13 cellular contexts compared by ENCODE assay signal in genomic region chr15:33089878-33090757, GRCh38.
DNase-seq lines count a peak whose midpoint lies in the region; ATAC-seq and TF ChIP-seq lines count a peak whose summit lies in the region.
"Had no signal": no experiment of that assay in that cellular context is flagged by ENCODE, and none has a peak within 500 bp of the region (broad histone marks: within the 10 kb centered on the region; RNA-seq: fewer than 3 reads in every experiment).

No MANE protein-coding gene starts in this region.

- no peaks in the 10 kb centered on the region for H3K27me3 ChIP-seq in PC-3 (ENCODE audit: low read length)
- H3K27me3 ChIP-seq: heart left ventricle had no signal

- peaks cover 68% of the 10 kb centered on the region for H3K4me1 Mint-ChIP-seq in HFFc6 (ENCODE audit: low read depth)
- H3K4me1 Mint-ChIP-seq: stimulated activated effector memory CD8-positive, alpha-beta T cell treated with anti-CD3 and anti-CD28 coated beads, Interleukin-12 subunit alpha, Interleukin-12 subunit beta, amount 100 ng/mL, for 72 hours had no signal

- TF ChIP-seq CTCF in AG10803 (conservative IDR thresholded peaks at IDR 0.05; ENCODE audit: low read length) (no peak), HFFc6 (IDR thresholded peaks at IDR 0.05) (no peak), PC-3 (conservative IDR thresholded peaks at IDR 0.05; ENCODE audit: low read depth, low read length) (no peak)

- no peaks in the 10 kb centered on the region for H4K20me1 ChIP-seq in PC-3 (ENCODE audit: low read length)

- no peak for ATAC-seq in PC-3
- ATAC-seq in HG03460 (IDR thresholded peaks at IDR 0.05; ENCODE audit: unreplicated experiment): no peak
- ATAC-seq in HG02884 (IDR thresholded peaks at IDR 0.05; ENCODE audit: unreplicated experiment): no peak
- ATAC-seq: stimulated activated effector memory CD8-positive, alpha-beta T cell treated with anti-CD3 and anti-CD28 coated beads, Interleukin-12 subunit alpha, Interleukin-12 subunit beta, amount 100 ng/mL, for 72 hours had no signal

- POLR2A ChIA-PET in PC-3 (lab: Charles Lee; ENCODE audit: unreplicated experiment): interaction anchor here (0.7 kb wide), 1 partner anchor 8 kb away, joined by 3 read pairs; no protein-coding TSS in a partner anchor

- H3K4me3 Mint-ChIP-seq in HFFc6: no peak overlapping the region
- H3K4me3 Mint-ChIP-seq: stimulated activated effector memory CD8-positive, alpha-beta T cell treated with anti-CD3 and anti-CD28 coated beads, Interleukin-12 subunit alpha, Interleukin-12 subunit beta, amount 100 ng/mL, for 72 hours had no signal

- no peak overlapping the region for H2AFZ ChIP-seq in PC-3 (ENCODE audit: low read length)

- no peaks in the 10 kb centered on the region for H3K9me3 ChIP-seq in PC-3 (ENCODE audit: low read length)
- H3K9me3 ChIP-seq: heart left ventricle had no signal

- H3K79me2 ChIP-seq in PC-3 (ENCODE audit: low read length): no peaks in the 10 kb centered on the region

- no peak overlapping the region for H3K4me2 ChIP-seq in PC-3 (ENCODE audit: low read length)

- H3F3A ChIP-seq in PC-3 (ENCODE audit: low read length, unreplicated experiment): no peaks in the 10 kb centered on the region

- peaks cover 24% of the 10 kb centered on the region for H3K4me1 ChIP-seq in PC-3 (ENCODE audit: insufficient read depth, low read length)

- BruUV-seq in PC-3 (replicated peaks; lab: Mats Ljungman, UMichigan): no TSS peak

- intact Hi-C loops in PC-3 (cut with micrococcal nuclease): loop anchor here (5.0 kb wide), 1 partner anchor 612 kb away; no protein-coding TSS in a partner anchor

- no peak overlapping the region for H3K27ac Mint-ChIP-seq in HFFc6
- H3K27ac Mint-ChIP-seq: activated T-helper 2 cell treated with anti-CD3 and anti-CD28 coated beads, Interferon-gamma antibody, Interleukin-2, Interleukin-4, amounts not matched to agents 10 μg/mL and 5 μg/mL and 100 μg/mL, durations not matched to agents 14 hours and 24 hours and 36 hours; stimulated activated effector memory CD8-positive, alpha-beta T cell treated with anti-CD3 and anti-CD28 coated beads, Interleukin-12 subunit alpha, Interleukin-12 subunit beta, amount 100 ng/mL, for 72 hours had no signal

- CTCF ChIA-PET in PC-3 (lab: Charles Lee): interaction anchor here (0.5 to 1.2 kb wide), 2 partner anchors 41 to 42 kb away, joined by 4 to 5 read pairs; no protein-coding TSS in a partner anchor

- DNase-seq in AG10803 (ENCODE audit: low read depth) (peak; percentile 69), HFFc6 (peak; percentile 76), PC-3 (peak; percentile 74), fibroblast of the conjunctiva (ENCODE audit: low read depth) (peak; percentile 59), NCI-H187 treated with DMSO at 0.1 percent for 48 hours (lab: John Stamatoyannopoulos, UW) (no peak), NCI-H1436 (lab: John Stamatoyannopoulos, UW) (no peak)
- DNase-seq: DND-41, heart left ventricle had no signal

- no peaks in the 10 kb centered on the region; the same call in 1 of the 2 replicates for H3K36me3 Mint-ChIP-seq in HFFc6 (ENCODE audit: low read depth)
- H3K36me3 Mint-ChIP-seq: stimulated activated effector memory CD8-positive, alpha-beta T cell treated with anti-CD3 and anti-CD28 coated beads, Interleukin-12 subunit alpha, Interleukin-12 subunit beta, amount 100 ng/mL, for 72 hours had no signal

- no peaks in the 10 kb centered on the region for H3K9me3 Mint-ChIP-seq in HFFc6
- H3K9me3 Mint-ChIP-seq: activated T-helper 2 cell treated with anti-CD3 and anti-CD28 coated beads, Interferon-gamma antibody, Interleukin-2, Interleukin-4, amounts not matched to agents 10 μg/mL and 5 μg/mL and 100 μg/mL, durations not matched to agents 14 hours and 24 hours and 36 hours; stimulated activated effector memory CD8-positive, alpha-beta T cell treated with anti-CD3 and anti-CD28 coated beads, Interleukin-12 subunit alpha, Interleukin-12 subunit beta, amount 100 ng/mL, for 72 hours had no signal

- H3K36me3 ChIP-seq in PC-3 (ENCODE audit: low read depth, low read length): no peaks in the 10 kb centered on the region
- H3K36me3 ChIP-seq: heart left ventricle had no signal

- no peak overlapping the region for H3K9ac ChIP-seq in PC-3 (ENCODE audit: low read length)

- no peak overlapping the region for H3K27ac ChIP-seq in PC-3 (ENCODE audit: low read length)
- H3K27ac ChIP-seq: SK-N-MC had no signal

- peaks cover 3% of the 10 kb centered on the region; the same call in 1 of the 2 replicates for H3K27me3 Mint-ChIP-seq in HFFc6 (ENCODE audit: insufficient read depth)

- H3K4me3 ChIP-seq in AG10803 (ENCODE audit: low read length): no peak overlapping the region
- H3K4me3 ChIP-seq in PC-3 (ENCODE audit: low read length): no peak overlapping the region
- H3K4me3 ChIP-seq: heart left ventricle, SK-N-MC had no signal

- no peaks in the 10 kb centered on the region for H3K9me2 ChIP-seq in PC-3 (replicated peaks; ENCODE audit: low read length)

Comparison
In these comparisons a context has a peak if more than half of its experiments do, and no peak if none do; other contexts are left out.
1. DNase-seq: peak in AG10803 (single experiment), HFFc6 (single experiment), PC-3 (single experiment) and fibroblast of the conjunctiva (single experiment); none in NCI-H187 treated with DMSO at 0.1 percent for 48 hours (single experiment) and NCI-H1436 (single experiment).